ENCODE assay signal across 6 cellular contexts in the genomic region with DNA sequence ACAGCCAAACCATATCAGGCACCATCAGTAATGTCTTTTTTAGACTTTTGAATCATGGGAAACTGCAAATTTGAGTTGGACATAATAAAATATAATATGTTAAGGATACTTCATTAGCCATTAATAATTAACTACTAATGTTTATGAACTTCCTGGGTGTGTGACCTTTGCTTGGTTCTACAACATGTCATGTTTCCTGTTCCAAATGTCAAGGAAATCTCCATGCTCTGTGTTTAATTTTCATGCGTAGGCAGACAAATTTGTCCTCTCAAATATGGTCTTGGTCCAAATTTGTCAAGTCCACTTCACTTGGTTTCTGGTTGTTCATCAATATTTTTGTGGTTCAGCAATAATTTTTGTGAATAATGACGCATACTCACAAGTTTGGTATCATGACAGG.
"Had no signal": no experiment of that assay in that cellular context is flagged by ENCODE, and none has a peak within 500 bp of the region (broad histone marks: within the 10 kb centered on the region; RNA-seq: fewer than 3 reads in every experiment).

No MANE protein-coding gene starts in this region.

- H3K27ac ChIP-seq: HL-60 had no signal

- H3K4me3 Mint-ChIP-seq: IgD-negative memory B cell had no signal

- H3K4me3 ChIP-seq: K562 had no signal

- DNase-seq: IMR-90, KBM-7 had no signal

- H3K4me1 Mint-ChIP-seq: IgD-negative memory B cell had no signal

- FAIRE-seq: HTR-8/SVneo, K562 had no signal

- H3K36me3 Mint-ChIP-seq: IgD-negative memory B cell had no signal

- H3K27me3 Mint-ChIP-seq: IgD-negative memory B cell had no signal

- ATAC-seq: K562 had no signal
